7 cellular contexts compared by ENCODE assay signal in the genomic region with DNA sequence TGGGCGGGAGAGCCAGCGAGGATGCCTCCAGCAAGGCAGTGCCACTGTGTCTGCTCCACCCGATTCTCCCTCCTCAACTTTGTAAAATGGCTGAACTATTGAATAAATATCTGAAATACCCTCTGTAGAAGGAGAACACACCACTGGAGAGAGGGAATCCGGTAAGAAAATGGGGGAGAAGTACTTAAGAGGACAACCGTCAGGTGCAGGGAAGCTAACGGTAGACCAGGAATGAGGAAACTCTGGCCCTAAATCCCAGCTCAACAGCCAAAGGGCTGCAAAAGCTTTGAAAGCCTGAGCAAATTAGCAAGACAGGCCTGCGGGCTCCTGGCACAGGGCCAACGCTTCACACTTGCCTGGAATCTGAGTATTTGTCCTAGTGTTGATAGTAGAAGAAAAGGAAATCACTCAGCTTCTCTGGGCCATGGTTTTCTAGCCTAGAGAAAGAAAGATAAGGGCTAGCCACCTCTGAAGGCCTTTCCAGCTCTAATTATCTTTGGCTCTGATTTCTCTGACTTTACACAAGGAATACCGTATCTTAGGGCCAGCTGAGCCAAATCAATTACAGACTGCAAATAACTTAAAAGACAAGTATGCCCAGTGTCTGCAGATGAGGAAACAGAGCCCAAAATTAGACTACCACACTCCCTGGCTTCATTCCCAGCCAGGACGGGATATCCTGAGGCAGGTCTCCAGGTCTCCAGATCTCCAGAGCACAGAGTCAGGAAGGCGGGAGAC.
DNase-seq lines count a peak whose midpoint lies in the region; ATAC-seq and TF ChIP-seq lines count a peak whose summit lies in the region.

No MANE protein-coding gene starts in this region.

- POLR2A ChIA-PET in activated CD4-positive, alpha-beta memory T cell treated with anti-CD3 and anti-CD28 coated beads for 36 hours (lab: Charles Lee), result interaction anchor here (1.2 to 1.3 kb wide), 2 partner anchors 31 to 36 kb away, joined by 3 read pairs; no protein-coding TSS in a partner anchor

- peaks cover 4% of the 10 kb centered on the region for H3K9me3 Mint-ChIP-seq in progenitor cell of endocrine pancreas (ENCODE audit: low read depth)
- no peaks in the 10 kb centered on the region for H3K9me3 Mint-ChIP-seq in activated CD4-positive, alpha-beta memory T cell treated with anti-CD3 and anti-CD28 coated beads for 36 hours

- CTCF ChIA-PET in activated CD4-positive, alpha-beta memory T cell treated with anti-CD3 and anti-CD28 coated beads for 36 hours (lab: Charles Lee), result interaction anchor here (1.5 kb wide), 1 partner anchor 146 kb away, joined by 5 read pairs; no protein-coding TSS in a partner anchor

- no peak for DNase-seq in RWPE2 (ENCODE audit: low spot score)
- DNase-seq in fibroblast of the aortic adventitia (ENCODE audit: low read depth), result peak; percentile 87
- no peak for DNase-seq in progenitor cell of endocrine pancreas (ENCODE audit: low spot score, unreplicated experiment)
- DNase-seq in activated CD4-positive, alpha-beta memory T cell treated with anti-CD3 and anti-CD28 coated beads for 36 hours, result no peak

- H3K4me1 Mint-ChIP-seq in progenitor cell of endocrine pancreas (ENCODE audit: low read depth), result peaks cover 62% of the 10 kb centered on the region
- peaks cover 93% of the 10 kb centered on the region for H3K4me1 Mint-ChIP-seq in activated CD4-positive, alpha-beta memory T cell treated with anti-CD3 and anti-CD28 coated beads for 36 hours (ENCODE audit: low read depth)

- H3K27ac Mint-ChIP-seq in progenitor cell of endocrine pancreas, result peak overlapping the region; percentile 35
- H3K27ac Mint-ChIP-seq in activated CD4-positive, alpha-beta memory T cell treated with anti-CD3 and anti-CD28 coated beads for 36 hours, result no peak overlapping the region

- 0 out of 3 replicates have a peak, but pooled peaks have one; percentile 7 for ATAC-seq in RWPE2 (ENCODE audit: low read depth)
- ATAC-seq in GM18511 (IDR thresholded peaks at IDR 0.05; ENCODE audit: unreplicated experiment), result no peak
- ATAC-seq in HG03521 (IDR thresholded peaks at IDR 0.05; ENCODE audit: unreplicated experiment), result no peak

- H3K4me1 ChIP-seq in RWPE2 (ENCODE audit: insufficient read depth, poor library complexity, severe bottlenecking), result peaks cover 33% of the 10 kb centered on the region

- intact Hi-C loops in activated CD4-positive, alpha-beta memory T cell treated with anti-CD3 and anti-CD28 coated beads for 36 hours (cut with micrococcal nuclease), result no loop called here

- TF ChIP-seq CTCF in RWPE2 (IDR thresholded peaks at IDR 0.05; ENCODE audit: poor library complexity, severe bottlenecking) (no peak), fibroblast of the aortic adventitia (IDR thresholded peaks at IDR 0.05; ENCODE audit: insufficient read depth, low read length) (no peak), progenitor cell of endocrine pancreas (IDR thresholded peaks at IDR 0.05; ENCODE audit: unreplicated experiment) (no peak)

- H3K9me3 ChIP-seq in RWPE2 (ENCODE audit: severe bottlenecking), result no peaks in the 10 kb centered on the region

- H3K27me3 Mint-ChIP-seq in progenitor cell of endocrine pancreas, result no peaks in the 10 kb centered on the region
- no peaks in the 10 kb centered on the region for H3K27me3 Mint-ChIP-seq in activated CD4-positive, alpha-beta memory T cell treated with anti-CD3 and anti-CD28 coated beads for 36 hours

- no peak overlapping the region for H3K4me3 Mint-ChIP-seq in progenitor cell of endocrine pancreas (ENCODE audit: low read depth)
- no peak overlapping the region for H3K4me3 Mint-ChIP-seq in activated CD4-positive, alpha-beta memory T cell treated with anti-CD3 and anti-CD28 coated beads for 36 hours

- H3K4me3 ChIP-seq in RWPE2 (ENCODE audit: severe bottlenecking), result no peak overlapping the region
- H3K4me3 ChIP-seq in fibroblast of the aortic adventitia (ENCODE audit: low read depth, low read length), result no peak overlapping the region

- H3K36me3 Mint-ChIP-seq in progenitor cell of endocrine pancreas (ENCODE audit: insufficient read depth), result peaks cover 11% of the 10 kb centered on the region
- peaks cover 26% of the 10 kb centered on the region for H3K36me3 Mint-ChIP-seq in activated CD4-positive, alpha-beta memory T cell treated with anti-CD3 and anti-CD28 coated beads for 36 hours

- H3K27ac ChIP-seq in RWPE2 (ENCODE audit: poor library complexity, severe bottlenecking), result peak overlapping the region; percentile 71

- H3K27me3 ChIP-seq in RWPE2 (ENCODE audit: insufficient read depth, poor library complexity, severe bottlenecking), result no peaks in the 10 kb centered on the region

- H3K36me3 ChIP-seq in RWPE2 (ENCODE audit: low read depth), result peaks cover 11% of the 10 kb centered on the region

- TF ChIP-seq RAD21 in Ishikawa (IDR thresholded peaks at IDR 0.05; ENCODE audit: low read depth), result peak; percentile 2; the same call in 1 of the 2 replicates

- no peak; the same call in 1 of the 2 replicates for TF ChIP-seq EP300 in Ishikawa (IDR thresholded peaks at IDR 0.05; ENCODE audit: borderline replicate concordance)

TF ChIP-seq in Ishikawa, 13 proteins besides CTCF, POLR2A, EP300 and RAD21:
- TF ChIP-seq MAX (IDR thresholded peaks at IDR 0.05) (0 out of 2 replicates have a peak, but pooled peaks have one; percentile 0), NFIC (IDR thresholded peaks at IDR 0.05) (peak; percentile 96), CEBPB (IDR thresholded peaks at IDR 0.05) (no peak), YY1 (IDR thresholded peaks at IDR 0.05; ENCODE audit: low read depth) (no peak), TAF1 (IDR thresholded peaks at IDR 0.05; ENCODE audit: low read depth) (no peak), TEAD4 (IDR thresholded peaks at IDR 0.05) (peak; percentile 61; the same call in 1 of the 2 replicates), TCF12 (IDR thresholded peaks at IDR 0.05; ENCODE audit: low read depth) (peak; percentile 73)
